Comparison of ENCODE assay signal across 19 cellular contexts in genomic region chr2:8614646-8615045, GRCh38.
A peak's percentile ranks its signal among the peaks of the same experiment; 100 is the strongest.
DNase-seq lines count a peak whose midpoint lies in the region; ATAC-seq, FAIRE-seq and TF ChIP-seq lines count a peak whose summit lies in the region.
"Had no signal": no experiment of that assay in that cellular context is flagged by ENCODE, and none has a peak within 500 bp of the region (broad histone marks: within the 10 kb centered on the region; RNA-seq: fewer than 3 reads in every experiment).

No MANE protein-coding gene starts in this region.

- H3K27me3 ChIP-seq in K562 (ENCODE audit: control insufficient read depth in 2 of 2, insufficient read depth in 2 of 2, low read length in 2 of 2) (peaks cover 0 to 56% of the 10 kb centered on the region in 2 experiments; a peak in 3 of 5 replicates), neural progenitor cell (no peaks in the 10 kb centered on the region), upper lobe of right lung (no peaks in the 10 kb centered on the region)

- H3K27ac ChIP-seq in K562 (ENCODE audit: extremely low read depth, low read depth, low read length) = no peak overlapping the region
- no peak overlapping the region for H3K27ac ChIP-seq in neural progenitor cell
- no peak overlapping the region for H3K27ac ChIP-seq in upper lobe of right lung
- H3K27ac ChIP-seq: GM23248 had no signal

- no peak for TF ChIP-seq CTCF in K562 (IDR thresholded peaks at IDR 0.05 in 2 of 3, conservative IDR thresholded peaks at IDR 0.05 in 1 of 3; ENCODE audit: insufficient read depth in 2 of 3, low read depth in 1 of 3, low read length in 3 of 3)
- no peak for TF ChIP-seq CTCF in neural progenitor cell (IDR thresholded peaks at IDR 0.05)
- TF ChIP-seq CTCF in upper lobe of right lung (IDR thresholded peaks at IDR 0.05) = no peak

- no peak overlapping the region for H3K9ac ChIP-seq in K562 (ENCODE audit: insufficient read depth in 1 of 2, low read depth in 2 of 2, low read length in 2 of 2)
- no peak overlapping the region for H3K9ac ChIP-seq in neural progenitor cell
- H3K9ac ChIP-seq: GM23248 had no signal

- intact Hi-C loops in K562 (cut with micrococcal nuclease) (no loop called here), upper lobe of right lung (cut with DNase I) (no loop called here)

- no peak for DNase-seq in K562 (ENCODE audit: extremely low read depth in 1 of 4, low spot score in 3 of 4)
- DNase-seq in islet precursor cell = peak; percentile 32
- DNase-seq in neural progenitor cell (ENCODE audit: low spot score) = no peak
- peak; percentile 31 for DNase-seq in upper lobe of right lung
- no peak for DNase-seq in NCI-H187 treated with DMSO at 0.1 percent for 48 hours (lab: John Stamatoyannopoulos, UW)
- DNase-seq: C1 segment of cervical spinal cord; Calu3; CD4-positive, alpha-beta memory T cell; COR-L47; DMS53; DMS79 treated with DMSO at 0.1 percent for 48 hours; GF-D8; GM23248; H7; HCEC 1CT had no signal

- peaks cover 21% of the 10 kb centered on the region for H3K4me1 Mint-ChIP-seq in neural progenitor cell
- H3K4me1 Mint-ChIP-seq: CD4-positive, alpha-beta memory T cell had no signal

- peaks cover 8% of the 10 kb centered on the region for H3K36me3 Mint-ChIP-seq in neural progenitor cell

- POLR2A ChIA-PET in K562 (lab: Yijun Ruan, JAX) = interaction anchor here (1.0 to 2.0 kb wide), 2 partner anchors 9 to 12 kb away, joined by 3 to 6 read pairs; no protein-coding TSS in a partner anchor

- H4K20me1 ChIP-seq in K562 (replicated peaks; ENCODE audit: control insufficient read depth, insufficient read depth, low read length) (0 out of 2 replicates have a peak, but pooled peaks cover 5% of the 10 kb centered on the region), neural progenitor cell (ENCODE audit: low read depth) (no peaks in the 10 kb centered on the region)

- no peak for TF ChIP-seq POLR2A in K562 (conservative IDR thresholded peaks at IDR 0.05)

- no peaks in the 10 kb centered on the region for H3K36me3 ChIP-seq in K562 (ENCODE audit: control insufficient read depth, insufficient read depth, low read length)
- no peaks in the 10 kb centered on the region for H3K36me3 ChIP-seq in neural progenitor cell
- H3K36me3 ChIP-seq in upper lobe of right lung = no peaks in the 10 kb centered on the region

- H2AFZ ChIP-seq in K562 (ENCODE audit: low read depth, low read length) (no peak overlapping the region), neural progenitor cell (replicated peaks) (no peak overlapping the region)
- H2AFZ ChIP-seq: GM23248 had no signal

- 30% methylated on average over 4 of the region's 4 CpGs for WGBS in K562 (ENCODE audit: insufficient coverage, low coverage, missing lambda C conversion rate)

- peaks cover 18% of the 10 kb centered on the region in 2 experiments for H3K4me1 ChIP-seq in K562 (replicated peaks in 1 of 2; ENCODE audit: control insufficient read depth in 2 of 2, insufficient read depth in 2 of 2, low read length in 2 of 2)
- H3K4me1 ChIP-seq in neural progenitor cell = no peaks in the 10 kb centered on the region
- no peaks in the 10 kb centered on the region for H3K4me1 ChIP-seq in upper lobe of right lung

- TF ChIP-seq RAD21 in K562 (CRISPR knock-in tag; conservative IDR thresholded peaks at IDR 0.05 in 1 of 2, IDR thresholded peaks at IDR 0.05 in 1 of 2) = no peak

- H3K4me2 ChIP-seq in K562 (ENCODE audit: insufficient read depth, low read length) (no peak overlapping the region), neural progenitor cell (no peak overlapping the region)

- no peak overlapping the region for H3K4me3 Mint-ChIP-seq in neural progenitor cell
- H3K4me3 Mint-ChIP-seq: CD4-positive, alpha-beta memory T cell had no signal

- BruUV-seq in K562 (replicated peaks; lab: Mats Ljungman, UMichigan) = no TSS peak

- in situ Hi-C loops in K562 (cut with MboI) = no loop called here

- H3K9me1 ChIP-seq in K562 (ENCODE audit: control insufficient read depth, insufficient read depth, low read length) = no peaks in the 10 kb centered on the region

- CTCF ChIA-PET in K562 (lab: Yijun Ruan, JAX; ENCODE audit: low intra/inter-chr PET ratio) = no interaction called here

- FAIRE-seq in K562 (lab: Jason Lieb, UNC) = no peak
- FAIRE-seq: GM12891, GM18507, H1 had no signal

- no peaks in the 10 kb centered on the region for H3F3A ChIP-seq in neural progenitor cell (ENCODE audit: low read depth)

- H3K4me3 ChIP-seq in K562 (no peak overlapping the region), neural progenitor cell (no peak overlapping the region), upper lobe of right lung (no peak overlapping the region)
- H3K4me3 ChIP-seq: GM23248 had no signal

- H3K79me2 ChIP-seq in K562 (ENCODE audit: control insufficient read depth, insufficient read depth, low read length) = no peaks in the 10 kb centered on the region
- no peaks in the 10 kb centered on the region for H3K79me2 ChIP-seq in neural progenitor cell (ENCODE audit: low read depth)

- ATAC-seq in K562 = no peak
- ATAC-seq in upper lobe of right lung = no peak
- ATAC-seq in GM19397 (IDR thresholded peaks at IDR 0.05; ENCODE audit: unreplicated experiment) = no peak

- TF ChIP-seq EP300 in K562 (IDR thresholded peaks at IDR 0.05; ENCODE audit: low read length) = no peak

- peaks cover 6% of the 10 kb centered on the region for H3K9me3 ChIP-seq in K562 (replicated peaks; ENCODE audit: control insufficient read depth, insufficient read depth, low read depth, low read length)
- H3K9me3 ChIP-seq in neural progenitor cell (ENCODE audit: low read depth) = no peaks in the 10 kb centered on the region
- no peaks in the 10 kb centered on the region for H3K9me3 ChIP-seq in upper lobe of right lung

- peaks cover 9% of the 10 kb centered on the region for H3K27me3 Mint-ChIP-seq in neural progenitor cell (ENCODE audit: insufficient read depth, low read depth)
- H3K27me3 Mint-ChIP-seq: CD4-positive, alpha-beta memory T cell had no signal

- H3K27ac Mint-ChIP-seq in neural progenitor cell = peak overlapping the region; percentile 71
- H3K27ac Mint-ChIP-seq: CD4-positive, alpha-beta memory T cell had no signal

- peaks cover 18% of the 10 kb centered on the region for H3K9me3 Mint-ChIP-seq in neural progenitor cell

TF ChIP-seq in K562, 482 proteins besides CTCF, POLR2A, EP300 and RAD21:
- TF ChIP-seq ZBTB43 (CRISPR knock-in tag; IDR thresholded peaks at IDR 0.05) = no peak
- no peak for TF ChIP-seq ZNF133 (CRISPR knock-in tag; IDR thresholded peaks at IDR 0.05)
- no peak for TF ChIP-seq DPF2 (IDR thresholded peaks at IDR 0.05)
- TF ChIP-seq TRIM28 (IDR thresholded peaks at IDR 0.05) = 0 out of 2 replicates have a peak, but pooled peaks have one; percentile 55
- no peak for TF ChIP-seq HOMEZ (CRISPR knock-in tag; IDR thresholded peaks at IDR 0.05)
- peak; percentile 100 for TF ChIP-seq ZNF12 (CRISPR knock-in tag; IDR thresholded peaks at IDR 0.05)
- no peak for TF ChIP-seq RCOR1 (IDR thresholded peaks at IDR 0.05; ENCODE audit: borderline replicate concordance in 1 of 2, low read depth in 2 of 2, low read length in 2 of 2)
- TF ChIP-seq ZNF224 (CRISPR knock-in tag; IDR thresholded peaks at IDR 0.05) = no peak
- peak; percentile 12; the same call in 1 of the 2 replicates for TF ChIP-seq BCOR (IDR thresholded peaks at IDR 0.05)
- TF ChIP-seq ZBTB26 (CRISPR knock-in tag; IDR thresholded peaks at IDR 0.05) = no peak
- TF ChIP-seq RAD51 (IDR thresholded peaks at IDR 0.05; ENCODE audit: borderline replicate concordance, low read depth) = no peak

Comparison
In these comparisons a context has a peak if more than half of its experiments do, and no peak if none do; other contexts are left out.
1. DNase-seq: peak in islet precursor cell (single experiment) and upper lobe of right lung (single experiment); none in K562 (0 of 4), neural progenitor cell (single experiment) and NCI-H187 treated with DMSO at 0.1 percent for 48 hours (single experiment).